In genomic region chr10:133537551-133538545, GRCh38 we compare ENCODE assay signal across 21 cellular contexts. TPM values are rescaled to one million over a fixed set of nuclear protein-coding genes. Genes with fewer than 3 reads are reported as not detected.
"Had no signal": no experiment of that assay in that cellular context is flagged by ENCODE, and none has a peak within 500 bp of the region (broad histone marks: within the 10 kb centered on the region; RNA-seq: fewer than 3 reads in every experiment).

No MANE protein-coding gene starts in this region.

- H3K4me1 ChIP-seq: heart left ventricle, prostate gland, SJCRH30, stomach had no signal

- H3K27me3 ChIP-seq: cardiac muscle cell, esophagus squamous epithelium, SJCRH30, stomach had no signal

- H3K4me3 Mint-ChIP-seq: activated B cell treated with CpG ODN at 0.5 μM for 24 hours; activated CD4-positive, alpha-beta T cell treated with anti-CD3 and anti-CD28 coated beads, Interleukin-2, amount 10 ng/mL, durations not matched to agents 24 days and 14 days; activated CD8-positive, alpha-beta T cell treated with anti-CD3 and anti-CD28 coated beads, Interleukin-2, amount 10 ng/mL, durations not matched to agents 7 days and 5 days; activated naive CD8-positive, alpha-beta T cell treated with anti-CD3 and anti-CD28 coated beads, Interleukin-2, amount 10 ng/mL, durations not matched to agents 7 days and 5 days; activated T-cell treated with anti-CD3 and anti-CD28 coated beads, Interleukin-2, amount 50 U/mL, for 72 hours; natural killer cell had no signal

- H3K36me3 Mint-ChIP-seq: activated naive CD8-positive, alpha-beta T cell treated with anti-CD3 and anti-CD28 coated beads, Interleukin-2, amount 10 ng/mL, durations not matched to agents 7 days and 5 days; natural killer cell had no signal

- H3K27ac ChIP-seq: cardiac muscle cell, esophagus squamous epithelium, heart left ventricle, prostate gland, SJCRH30, stomach, thoracic aorta had no signal

- H3K4me1 Mint-ChIP-seq: activated B cell treated with CpG ODN at 0.5 μM for 24 hours; activated CD4-positive, alpha-beta T cell treated with anti-CD3 and anti-CD28 coated beads, Interleukin-2, amount 10 ng/mL, durations not matched to agents 24 days and 14 days; activated naive CD8-positive, alpha-beta T cell treated with anti-CD3 and anti-CD28 coated beads, Interleukin-2, amount 10 ng/mL, durations not matched to agents 7 days and 5 days; natural killer cell had no signal

- H3K27me3 Mint-ChIP-seq: activated CD4-positive, alpha-beta T cell treated with anti-CD3 and anti-CD28 coated beads, Interleukin-2, amount 10 ng/mL, durations not matched to agents 24 days and 14 days had no signal

- H3K9me3 ChIP-seq: esophagus squamous epithelium, heart left ventricle, prostate gland, SJCRH30, stomach, thoracic aorta had no signal

- ATAC-seq: activated CD8-positive, alpha-beta T cell treated with anti-CD3 and anti-CD28 coated beads, Interleukin-2, amount 10 ng/mL, durations not matched to agents 7 days and 5 days; activated T-cell treated with anti-CD3 and anti-CD28 coated beads, Interleukin-2, amount 50 U/mL, for 72 hours; heart left ventricle; natural killer cell had no signal

- H3K27ac Mint-ChIP-seq: activated B cell treated with CpG ODN at 0.5 μM for 24 hours; activated CD4-positive, alpha-beta T cell treated with anti-CD3 and anti-CD28 coated beads, Interleukin-2, amount 10 ng/mL, durations not matched to agents 24 days and 14 days; activated CD8-positive, alpha-beta T cell treated with anti-CD3 and anti-CD28 coated beads, Interleukin-2, amount 10 ng/mL, durations not matched to agents 7 days and 5 days; activated naive CD8-positive, alpha-beta T cell treated with anti-CD3 and anti-CD28 coated beads, Interleukin-2, amount 10 ng/mL, durations not matched to agents 7 days and 5 days; activated T-cell treated with anti-CD3 and anti-CD28 coated beads, Interleukin-2, amount 50 U/mL, for 72 hours; natural killer cell had no signal

- DNase-seq: activated B cell treated with CpG ODN at 0.5 μM for 24 hours; activated CD4-positive, alpha-beta T cell treated with anti-CD3 and anti-CD28 coated beads, Interleukin-2, amount 10 ng/mL, durations not matched to agents 24 days and 14 days; activated CD8-positive, alpha-beta memory T cell treated with anti-CD3 and anti-CD28 coated beads, Interleukin-2, amount 50 U/mL, for 48 hours; activated CD8-positive, alpha-beta T cell treated with anti-CD3 and anti-CD28 coated beads, Interleukin-2, amount 10 ng/mL, durations not matched to agents 7 days and 5 days; activated naive CD8-positive, alpha-beta T cell treated with anti-CD3 and anti-CD28 coated beads, Interleukin-2, amount 10 ng/mL, durations not matched to agents 7 days and 5 days; activated T-cell treated with anti-CD3 and anti-CD28 coated beads, Interleukin-2, amount 50 U/mL, for 72 hours; aorta; effector CD4-positive, alpha-beta T cell; esophagus squamous epithelium; foreskin fibroblast; heart left ventricle; mesenchymal stem cell; natural killer cell; SJCRH30; stimulated activated CD4-positive, alpha-beta T cell treated with anti-CD3 and anti-CD28 coated beads, Interleukin-1b, Interleukin-23, amount 100 ng/mL, for 48 hours; stomach; T-helper 2 cell had no signal

- H3K36me3 ChIP-seq: cardiac muscle cell, heart left ventricle, prostate gland, SJCRH30, thoracic aorta had no signal

- H3K9me3 Mint-ChIP-seq: activated B cell treated with CpG ODN at 0.5 μM for 24 hours; activated CD4-positive, alpha-beta T cell treated with anti-CD3 and anti-CD28 coated beads, Interleukin-2, amount 10 ng/mL, durations not matched to agents 24 days and 14 days; natural killer cell had no signal

- H3K4me3 ChIP-seq: cardiac muscle cell, esophagus squamous epithelium, heart left ventricle, prostate gland, SJCRH30, stomach, thoracic aorta had no signal

- FAIRE-seq: TTC549 had no signal

RNA-seq across cellular contexts. Expression of gene SYCE1, which starts 27.5 kb away (rescaled TPM):
- total RNA-seq: activated B cell treated with CpG ODN at 0.5 μM for 24 hours, cardiac muscle cell, stomach had no signal
